10 cellular contexts compared by ENCODE assay signal in genomic region chr11:311008-311748, GRCh38. TPM values are rescaled to one million over a fixed set of nuclear protein-coding genes. Genes with fewer than 3 reads are reported as not detected.
DNase-seq lines count a peak whose midpoint lies in the region; ATAC-seq and TF ChIP-seq lines count a peak whose summit lies in the region.
"Not testable (repeated sequence)": the region's sequence is repeated elsewhere in the genome, so short reads cannot be mapped to it uniquely, and the experiment has no call there.
"Had no signal": no experiment of that assay in that cellular context is flagged by ENCODE, and none has a peak within 500 bp of the region (broad histone marks: within the 10 kb centered on the region; RNA-seq: fewer than 3 reads in every experiment).

No MANE protein-coding gene starts in this region.

- not testable (repeated sequence) for H3K23ac ChIP-seq in IMR-90 (ENCODE audit: low read depth, low read length)

- TF ChIP-seq RAD21 in IMR-90 (IDR thresholded peaks at IDR 0.05; ENCODE audit: low read length), result not testable (repeated sequence)

- TF ChIP-seq POLR2A in IMR-90 (IDR thresholded peaks at IDR 0.05; ENCODE audit: low read depth, low read length), result not testable (repeated sequence)

- not testable (repeated sequence) for DNase-seq in CD14-positive monocyte (ENCODE audit: low spot score); GM23338 (ENCODE audit: low spot score); IMR-90; central memory CD8-positive, alpha-beta T cell (ENCODE audit: low spot score in 2 of 2); right atrium auricular region (ENCODE audit: low spot score); nephron progenitor cell
- peak; percentile 46 for DNase-seq in activated T-cell treated with anti-CD3 and anti-CD28 coated beads, Interleukin-2, amount 50 U/mL, for 1 hour
- DNase-seq in stimulated activated naive CD8-positive, alpha-beta T cell treated with anti-CD3 and anti-CD28 coated beads, Interleukin-15, amount 100 ng/mL, for 72 hours, result peak in 1 of 2 donors; percentile 31

- not testable (repeated sequence) for H2AK5ac ChIP-seq in IMR-90 (ENCODE audit: low read depth, low read length)

- BruUV-seq in IMR-90 (replicated peaks; lab: Mats Ljungman, UMichigan), result not testable (repeated sequence)

- H3K36me3 Mint-ChIP-seq in CD14-positive monocyte, result peaks cover 7 to 12% of the 10 kb centered on the region in 2 donors
- H3K36me3 Mint-ChIP-seq in GM23338 (ENCODE audit: low read depth); nephron progenitor cell (ENCODE audit: low read depth): not testable (repeated sequence)
- peaks cover 44% of the 10 kb centered on the region for H3K36me3 Mint-ChIP-seq in central memory CD8-positive, alpha-beta T cell (ENCODE audit: insufficient read depth)

- H4K5ac ChIP-seq in IMR-90 (ENCODE audit: low read depth, low read length), result not testable (repeated sequence)

- H3K9ac ChIP-seq in IMR-90 (ENCODE audit: low read depth, low read length), result peak overlapping the region; percentile 59; the same call in 1 of the 2 replicates

- not testable (repeated sequence) for H2BK20ac ChIP-seq in IMR-90 (ENCODE audit: low read depth, low read length)

- intact Hi-C loops in CD14-positive monocyte (cut with micrococcal nuclease); IMR-90 (cut with micrococcal nuclease): not testable (repeated sequence)

- H2AFZ ChIP-seq in GM23338; IMR-90 (replicated peaks; ENCODE audit: low read length, poor library complexity): not testable (repeated sequence)

- H3K4me2 ChIP-seq in GM23338, result peak overlapping the region; percentile 84
- not testable (repeated sequence) for H3K4me2 ChIP-seq in IMR-90 (ENCODE audit: low read depth, low read length)

- CTCF ChIA-PET in IMR-90 (lab: Yijun Ruan, JAX), result not testable (repeated sequence)

- not testable (repeated sequence) for H2BK120ac ChIP-seq in IMR-90 (ENCODE audit: low read depth, low read length)

- not testable (repeated sequence) for H2BK5ac ChIP-seq in IMR-90 (ENCODE audit: low read depth, low read length, poor library complexity, severe bottlenecking)

- H4K8ac ChIP-seq in IMR-90 (ENCODE audit: low read depth in 2 of 2, low read length in 2 of 2), result peak overlapping the region in 1 of 2 experiments; percentile 43; a peak in 1 of 4 replicates

- peaks cover 31% of the 10 kb centered on the region for H3K79me2 ChIP-seq in GM23338 (replicated peaks; ENCODE audit: insufficient read depth)

- H3K4me1 Mint-ChIP-seq in CD14-positive monocyte (peaks cover 57% of the 10 kb centered on the region), GM23338 (peaks cover 66% of the 10 kb centered on the region), nephron progenitor cell (peaks cover 74% of the 10 kb centered on the region)
- peaks cover 53% of the 10 kb centered on the region for H3K4me1 Mint-ChIP-seq in central memory CD8-positive, alpha-beta T cell
- H3K4me1 Mint-ChIP-seq in stimulated activated naive CD8-positive, alpha-beta T cell treated with anti-CD3 and anti-CD28 coated beads, Interleukin-15, amount 100 ng/mL, for 72 hours, result peaks cover 48% of the 10 kb centered on the region

- H3K27me3 Mint-ChIP-seq in CD14-positive monocyte (ENCODE audit: low read depth in 3 of 3) (peaks cover 13 to 28% (median 27%) of the 10 kb centered on the region in 3 donors), GM23338 (ENCODE audit: insufficient read depth, low read depth, poor library complexity) (peaks cover 21% of the 10 kb centered on the region)
- H3K27me3 Mint-ChIP-seq in central memory CD8-positive, alpha-beta T cell; nephron progenitor cell (ENCODE audit: low read depth, poor library complexity); stimulated activated naive CD8-positive, alpha-beta T cell treated with anti-CD3 and anti-CD28 coated beads, Interleukin-15, amount 100 ng/mL, for 72 hours: not testable (repeated sequence)

- WGBS in IMR-90 (ENCODE audit: extremely low coverage in 2 of 2, insufficient read length in 1 of 2), 2 experiments, result no CpG with 5 or more reads among the region's 71 CpGs

- not testable (repeated sequence) for H2AK9ac ChIP-seq in IMR-90 (replicated peaks; ENCODE audit: low read depth, low read length, poor library complexity)

- in situ Hi-C loops in IMR-90 (cut with MboI; ENCODE audit: low sequenced_read_pairs), result not testable (repeated sequence)

- H3K14ac ChIP-seq in IMR-90 (replicated peaks; ENCODE audit: low read depth, low read length), result not testable (repeated sequence)

- not testable (repeated sequence) for H4K20me1 ChIP-seq in GM23338 (replicated peaks; ENCODE audit: insufficient read depth); IMR-90 (ENCODE audit: insufficient read depth, low read length)

- not testable (repeated sequence) for H3K27me3 ChIP-seq in GM23338 (ENCODE audit: insufficient read depth); IMR-90 (ENCODE audit: control insufficient read depth, insufficient read depth, low read length); right atrium auricular region

- H3F3A ChIP-seq in GM23338 (replicated peaks; ENCODE audit: low read depth), result peaks cover 29% of the 10 kb centered on the region

- not testable (repeated sequence) for H3K9me1 ChIP-seq in IMR-90 (ENCODE audit: insufficient read depth, low read length)

- peak overlapping the region; percentile 56 to 80 for H3K4me3 Mint-ChIP-seq in CD14-positive monocyte
- peak overlapping the region; percentile 59 for H3K4me3 Mint-ChIP-seq in GM23338
- peak overlapping the region; percentile 89 for H3K4me3 Mint-ChIP-seq in central memory CD8-positive, alpha-beta T cell
- H3K4me3 Mint-ChIP-seq in nephron progenitor cell, result peak overlapping the region; percentile 76
- H3K4me3 Mint-ChIP-seq in stimulated activated naive CD8-positive, alpha-beta T cell treated with anti-CD3 and anti-CD28 coated beads, Interleukin-15, amount 100 ng/mL, for 72 hours, result peak overlapping the region; percentile 94 to 98

- not testable (repeated sequence) for H3K18ac ChIP-seq in IMR-90 (ENCODE audit: low read depth, low read length)

- dilution Hi-C loops in IMR-90 (cut with HindIII; ENCODE audit: low sequenced_read_pairs, unreplicated experiment), result not testable (repeated sequence)

- H3K9me2 ChIP-seq in GM23338 (ENCODE audit: insufficient read depth), result not testable (repeated sequence)

- H3K4me3 ChIP-seq in GM23338 (peak overlapping the region; percentile 70; the same call in 1 of the 2 replicates), right atrium auricular region (peak overlapping the region; percentile 26 to 44)
- not testable (repeated sequence) for H3K4me3 ChIP-seq in IMR-90 (ENCODE audit: insufficient read depth, low read depth, low read length)

- H3K9me3 Mint-ChIP-seq in CD14-positive monocyte; GM23338; central memory CD8-positive, alpha-beta T cell; nephron progenitor cell; stimulated activated naive CD8-positive, alpha-beta T cell treated with anti-CD3 and anti-CD28 coated beads, Interleukin-15, amount 100 ng/mL, for 72 hours: not testable (repeated sequence)

- not testable (repeated sequence) for H3K4ac ChIP-seq in IMR-90 (ENCODE audit: low read depth, low read length)

- not testable (repeated sequence) for TF ChIP-seq CTCF in CD14-positive monocyte (IDR thresholded peaks at IDR 0.05); GM23338 (conservative IDR thresholded peaks at IDR 0.05; ENCODE audit: low read depth in 2 of 2); IMR-90 (conservative IDR thresholded peaks at IDR 0.05; ENCODE audit: low read depth, low read length); right atrium auricular region (IDR thresholded peaks at IDR 0.05); nephron progenitor cell (IDR thresholded peaks at IDR 0.05)

- not testable (repeated sequence) for H3K56ac ChIP-seq in IMR-90 (ENCODE audit: extremely low read depth, insufficient read depth, low read length)

- H3K36me3 ChIP-seq in GM23338 (ENCODE audit: insufficient read depth); IMR-90 (ENCODE audit: control insufficient read depth, insufficient read depth, low read length); right atrium auricular region: not testable (repeated sequence)

- not testable (repeated sequence) for H4K91ac ChIP-seq in IMR-90 (ENCODE audit: insufficient read depth, low read depth, low read length)

- H3K27ac Mint-ChIP-seq in CD14-positive monocyte, result peak overlapping the region in 2 of 7 donors; percentile 42 to 70
- H3K27ac Mint-ChIP-seq in GM23338; central memory CD8-positive, alpha-beta T cell (ENCODE audit: low read depth); nephron progenitor cell: not testable (repeated sequence)
- H3K27ac Mint-ChIP-seq in stimulated activated naive CD8-positive, alpha-beta T cell treated with anti-CD3 and anti-CD28 coated beads, Interleukin-15, amount 100 ng/mL, for 72 hours, result peak overlapping the region in 1 of 2 donors; percentile 93

- not testable (repeated sequence) for H2BK15ac ChIP-seq in IMR-90 (ENCODE audit: low read depth, low read length)

- ATAC-seq in GM23338 (peak; percentile 20), IMR-90 (ENCODE audit: low read depth) (peak; percentile 65)
- peak; percentile 9 for ATAC-seq in central memory CD8-positive, alpha-beta T cell (replicated peaks; ENCODE audit: extremely low read depth, poor library complexity, severe bottlenecking)
- ATAC-seq in stimulated activated naive CD8-positive, alpha-beta T cell treated with anti-CD3 and anti-CD28 coated beads, Interleukin-15, amount 100 ng/mL, for 72 hours, result peak; percentile 0

- H3K27ac ChIP-seq in GM23338 (ENCODE audit: low read depth); IMR-90 (ENCODE audit: insufficient read depth, low read length): not testable (repeated sequence)
- H3K27ac ChIP-seq in right atrium auricular region, result peak overlapping the region; percentile 84 to 88

- peaks cover 3 to 39% of the 10 kb centered on the region in 2 experiments; a peak in 3 of 4 replicates for H3K79me1 ChIP-seq in IMR-90 (ENCODE audit: low read depth in 1 of 2, low read length in 2 of 2)

- H3K4me1 ChIP-seq in GM23338 (ENCODE audit: insufficient read depth) (peaks cover 57% of the 10 kb centered on the region), IMR-90 (ENCODE audit: control insufficient read depth, insufficient read depth, low read length) (peaks cover 26% of the 10 kb centered on the region), right atrium auricular region (peaks cover 0 to 39% of the 10 kb centered on the region in 2 donors)

- not testable (repeated sequence) for H3K9me3 ChIP-seq in IMR-90 (ENCODE audit: control insufficient read depth, insufficient read depth, low read length); right atrium auricular region

- POLR2A ChIA-PET in IMR-90 (lab: Charles Lee; ENCODE audit: unreplicated experiment), result not testable (repeated sequence)

RNA-seq across cellular contexts. Expression of gene IFITM1, which starts 2.7 kb away (rescaled TPM):
- polyA plus RNA-seq in CD14-positive monocyte (10 to 100 TPM; 26.0 to 36.3 TPM), GM23338 (2016; fragmentation: Nextera tagmentation; extraction: Ambion mirVana) (1,180 and 1,194 TPM in 2 replicates), IMR-90 (2012; rRNA removed) (67.5 and 68.9 TPM in 2 replicates)
- total RNA-seq in GM23338 (2014; rRNA removed; shearing (Covaris generic)), result 396 and 409 TPM in 2 replicates
- total RNA-seq in IMR-90 (2012; rRNA removed) (14.4 and 24.2 TPM in 2 replicates), right atrium auricular region (100 to 1,000 TPM in 1 of 2 donors, 10 to 100 TPM in 1; 82.3 to 241 TPM)
- 54.7 and 163 TPM in 2 replicates for polyA plus RNA-seq in IMR-90 (2012; cell fraction: cytosol; rRNA removed)
- polyA plus RNA-seq in IMR-90 (2012; cell fraction: nucleus; rRNA removed; ENCODE audit: low replicate concordance), result 25.1 and 28.0 TPM in 2 replicates

RNA-seq across cellular contexts. Expression of gene IFITM2, which starts 3.6 kb away (rescaled TPM):
- polyA plus RNA-seq in CD14-positive monocyte (1,000 to 10,000 TPM in 1 of 2 donors, 100 to 1,000 TPM in 1; 625 to 1,147 TPM), GM23338 (2016; fragmentation: Nextera tagmentation; extraction: Ambion mirVana) (857 and 906 TPM in 2 replicates), IMR-90 (2012; rRNA removed) (564 and 600 TPM in 2 replicates)
- 57.3 and 91.2 TPM in 2 replicates for total RNA-seq in GM23338 (2014; rRNA removed; shearing (Covaris generic))
- total RNA-seq in IMR-90 (2012; rRNA removed) (26.4 and 31.2 TPM in 2 replicates), right atrium auricular region (100 to 1,000 TPM; 120 to 296 TPM)
- polyA plus RNA-seq in IMR-90 (2012; cell fraction: cytosol; rRNA removed), result 588 and 1,067 TPM in 2 replicates
- polyA plus RNA-seq in IMR-90 (2012; cell fraction: nucleus; rRNA removed; ENCODE audit: low replicate concordance), result 95.2 and 139 TPM in 2 replicates

RNA-seq across cellular contexts. Expression of gene IFITM3, which starts 9.5 kb away (rescaled TPM):
- polyA plus RNA-seq in CD14-positive monocyte, result 100 to 1,000 TPM; 445 to 637 TPM
- 72.4 and 82.3 TPM in 2 replicates for total RNA-seq in GM23338 (2014; rRNA removed; shearing (Covaris generic))
- polyA plus RNA-seq in GM23338 (2016; fragmentation: Nextera tagmentation; extraction: Ambion mirVana), result 829 and 840 TPM in 2 replicates
- total RNA-seq in IMR-90 (2012; rRNA removed), result 40.9 and 52.5 TPM in 2 replicates
- 906 and 1,008 TPM in 2 replicates for polyA plus RNA-seq in IMR-90 (2012; rRNA removed)
- polyA plus RNA-seq in IMR-90 (2012; cell fraction: cytosol; rRNA removed), result 803 and 1,768 TPM in 2 replicates
- polyA plus RNA-seq in IMR-90 (2012; cell fraction: nucleus; rRNA removed; ENCODE audit: low replicate concordance), result 153 and 347 TPM in 2 replicates
- total RNA-seq in right atrium auricular region, result 100 to 1,000 TPM; 156 to 372 TPM

RNA-seq across cellular contexts. Expression of gene IFITM5, which starts 11.9 kb away (rescaled TPM):
- polyA plus RNA-seq in CD14-positive monocyte (not detected), GM23338 (2016; fragmentation: Nextera tagmentation; extraction: Ambion mirVana) (0.42 TPM in 1 of 2 replicates, not detected in the other), IMR-90 (2012; rRNA removed) (not detected in 2 replicates)
- not detected in 2 replicates for total RNA-seq in GM23338 (2014; rRNA removed; shearing (Covaris generic))
- total RNA-seq in IMR-90 (2012; rRNA removed) (not detected in 2 replicates), right atrium auricular region (not detected)
- polyA plus RNA-seq in IMR-90 (2012; cell fraction: cytosol; rRNA removed), result not detected in 2 replicates
- polyA plus RNA-seq in IMR-90 (2012; cell fraction: nucleus; rRNA removed; ENCODE audit: low replicate concordance), result not detected in 2 replicates
- total RNA-seq: activated CD8-positive, alpha-beta memory T cell treated with anti-CD3 and anti-CD28 coated beads for 36 hours; H4 had no signal

RNA-seq across cellular contexts. Expression of gene PGGHG, which starts 22.3 kb away (rescaled TPM):
- polyA plus RNA-seq in CD14-positive monocyte, result 1 to 10 TPM; 1.6 to 2.1 TPM
- total RNA-seq in GM23338 (2014; rRNA removed; shearing (Covaris generic)), result 45.4 and 55.8 TPM in 2 replicates
- 18.1 and 24.9 TPM in 2 replicates for polyA plus RNA-seq in GM23338 (2016; fragmentation: Nextera tagmentation; extraction: Ambion mirVana)
- 1.4 and 1.8 TPM in 2 replicates for total RNA-seq in IMR-90 (2012; rRNA removed)
- 16.2 and 17.0 TPM in 2 replicates for polyA plus RNA-seq in IMR-90 (2012; rRNA removed)
- 2.1 and 3.3 TPM in 2 replicates for polyA plus RNA-seq in IMR-90 (2012; cell fraction: cytosol; rRNA removed)
- 170 and 305 TPM in 2 replicates for polyA plus RNA-seq in IMR-90 (2012; cell fraction: nucleus; rRNA removed; ENCODE audit: low replicate concordance)
- total RNA-seq in right atrium auricular region, result 1 to 10 TPM; 4.9 to 9.4 TPM

Comparison
In these comparisons a context has a peak if more than half of its experiments do, and no peak if none do; other contexts are left out.
1. ATAC-seq: peak in every context shown above with its lines; median percentile 65 in IMR-90; 20 in GM23338; 9 in central memory CD8-positive, alpha-beta T cell; 0 in stimulated activated naive CD8-positive, alpha-beta T cell treated with anti-CD3 and anti-CD28 coated beads, Interleukin-15, amount 100 ng/mL, for 72 hours.